Comparison of ENCODE assay signal across 10 cellular contexts in genomic region chr5:9207820-9208418, GRCh38.
DNase-seq lines count a peak whose midpoint lies in the region; ATAC-seq and TF ChIP-seq lines count a peak whose summit lies in the region.
"Had no signal": no experiment of that assay in that cellular context is flagged by ENCODE, and none has a peak within 500 bp of the region (broad histone marks: within the 10 kb centered on the region; RNA-seq: fewer than 3 reads in every experiment).

No MANE protein-coding gene starts in this region.

- H3K9ac ChIP-seq in OCI-LY3 (ENCODE audit: low read length) (no peak overlapping the region), neural progenitor cell (no peak overlapping the region)

- H3K36me3 Mint-ChIP-seq in endothelial cell (ENCODE audit: low read depth, unreplicated experiment) (no peaks in the 10 kb centered on the region), neural progenitor cell (peaks cover 12% of the 10 kb centered on the region), T-cell (no peaks in the 10 kb centered on the region)

- H3K4me1 ChIP-seq in BE2C (no peaks in the 10 kb centered on the region), OCI-LY3 (ENCODE audit: low read length) (no peaks in the 10 kb centered on the region), neural progenitor cell (no peaks in the 10 kb centered on the region)
- H3K4me1 ChIP-seq: HAP-1 had no signal

- TF ChIP-seq CTCF in BE2C (IDR thresholded peaks at IDR 0.05; ENCODE audit: low read depth, low read length) (peak; percentile 43), OCI-LY3 (IDR thresholded peaks at IDR 0.05; ENCODE audit: low read depth, low read length) (peak; percentile 54), endothelial cell (IDR thresholded peaks at IDR 0.05; ENCODE audit: unreplicated experiment) (peak; percentile 49), neural progenitor cell (IDR thresholded peaks at IDR 0.05) (peak; percentile 73)

- H4K20me1 ChIP-seq in OCI-LY3 (ENCODE audit: insufficient read depth, low read length), result no peaks in the 10 kb centered on the region
- no peaks in the 10 kb centered on the region for H4K20me1 ChIP-seq in neural progenitor cell (ENCODE audit: low read depth)

- no peak overlapping the region for H2AFZ ChIP-seq in OCI-LY3 (ENCODE audit: low read depth, low read length)
- H2AFZ ChIP-seq in neural progenitor cell (replicated peaks), result no peak overlapping the region

- DNase-seq in BE2C (no peak), HuH-7 (ENCODE audit: low spot score) (peak; percentile 10), endothelial cell (ENCODE audit: low spot score) (no peak), neural progenitor cell (ENCODE audit: low spot score) (peak; percentile 66), T-cell (no peak)
- DNase-seq in stimulated activated naive CD8-positive, alpha-beta T cell treated with anti-CD3 and anti-CD28 coated beads, Interleukin-15, Interleukin-2, amounts not matched to agents 100 U/mL and 50 U/mL, for 24 hours, result no peak

- H3K9me3 Mint-ChIP-seq in endothelial cell (ENCODE audit: unreplicated experiment), result no peaks in the 10 kb centered on the region
- H3K9me3 Mint-ChIP-seq in neural progenitor cell, result peaks cover 19% of the 10 kb centered on the region
- peaks cover 0 to 4% (median 2%) of the 10 kb centered on the region in 3 donors for H3K9me3 Mint-ChIP-seq in T-cell

- ATAC-seq in GM19395 (IDR thresholded peaks at IDR 0.05; ENCODE audit: unreplicated experiment), result peak; percentile 77
- ATAC-seq in T-cell (replicated peaks in 1 of 4), result no peak
- ATAC-seq in stimulated activated naive CD8-positive, alpha-beta T cell treated with anti-CD3 and anti-CD28 coated beads, Interleukin-15, Interleukin-2, amounts not matched to agents 100 U/mL and 50 U/mL, for 24 hours, result no peak

- H3K4me2 ChIP-seq in OCI-LY3 (ENCODE audit: low read length), result no peak overlapping the region
- no peak overlapping the region for H3K4me2 ChIP-seq in neural progenitor cell

- no peak overlapping the region for H3K4me3 Mint-ChIP-seq in endothelial cell (ENCODE audit: unreplicated experiment)
- H3K4me3 Mint-ChIP-seq in neural progenitor cell, result no peak overlapping the region
- H3K4me3 Mint-ChIP-seq in T-cell, result no peak overlapping the region

- H3K79me2 ChIP-seq in OCI-LY3 (ENCODE audit: low read length) (no peaks in the 10 kb centered on the region), neural progenitor cell (ENCODE audit: low read depth) (no peaks in the 10 kb centered on the region)

- no peak overlapping the region for H3K27ac Mint-ChIP-seq in endothelial cell (ENCODE audit: unreplicated experiment)
- H3K27ac Mint-ChIP-seq in neural progenitor cell, result no peak overlapping the region
- H3K27ac Mint-ChIP-seq in T-cell, result no peak overlapping the region

- H3K36me3 ChIP-seq in BE2C (no peaks in the 10 kb centered on the region), OCI-LY3 (replicated peaks; ENCODE audit: low read depth, low read length) (no peaks in the 10 kb centered on the region), neural progenitor cell (no peaks in the 10 kb centered on the region)
- H3K36me3 ChIP-seq: HAP-1 had no signal

- peaks cover 3% of the 10 kb centered on the region for H3K4me1 Mint-ChIP-seq in endothelial cell (ENCODE audit: unreplicated experiment)
- peaks cover 2% of the 10 kb centered on the region for H3K4me1 Mint-ChIP-seq in neural progenitor cell
- H3K4me1 Mint-ChIP-seq in T-cell, result no peaks in the 10 kb centered on the region

- H3K4me3 ChIP-seq in BE2C (ENCODE audit: low read depth, low read length) (no peak overlapping the region), OCI-LY3 (ENCODE audit: low read length) (no peak overlapping the region), neural progenitor cell (no peak overlapping the region)
- H3K4me3 ChIP-seq: HAP-1 had no signal

- H3F3A ChIP-seq in neural progenitor cell (ENCODE audit: low read depth), result no peaks in the 10 kb centered on the region

- POLR2A ChIA-PET in T-cell (lab: Charles Lee), result no interaction called here

- H3K27me3 Mint-ChIP-seq in endothelial cell (ENCODE audit: unreplicated experiment) (no peaks in the 10 kb centered on the region), neural progenitor cell (ENCODE audit: insufficient read depth, low read depth) (no peaks in the 10 kb centered on the region), T-cell (no peaks in the 10 kb centered on the region)

- CTCF ChIA-PET in T-cell (lab: Charles Lee), result no interaction called here

- no peaks in the 10 kb centered on the region for H3K27me3 ChIP-seq in BE2C
- H3K27me3 ChIP-seq in OCI-LY3 (ENCODE audit: low read depth, low read length), result peaks cover 9% of the 10 kb centered on the region; the same call in 1 of the 2 replicates
- H3K27me3 ChIP-seq in neural progenitor cell, result peaks cover 14% of the 10 kb centered on the region

- H3K9me3 ChIP-seq in BE2C (no peaks in the 10 kb centered on the region), OCI-LY3 (ENCODE audit: insufficient read depth, low read length) (no peaks in the 10 kb centered on the region), neural progenitor cell (ENCODE audit: low read depth) (no peaks in the 10 kb centered on the region)
- H3K9me3 ChIP-seq: HAP-1 had no signal

- H3K27ac ChIP-seq in OCI-LY3 (ENCODE audit: low read length) (no peak overlapping the region), neural progenitor cell (no peak overlapping the region)
- H3K27ac ChIP-seq: epithelial cell of prostate had no signal

Comparison
In these comparisons a context has a peak if more than half of its experiments do, and no peak if none do; other contexts are left out.
1. DNase-seq: peak in HuH-7 (single experiment) and neural progenitor cell (single experiment); none in BE2C (single experiment), endothelial cell (single experiment), T-cell (0 of 34) and stimulated activated naive CD8-positive, alpha-beta T cell treated with anti-CD3 and anti-CD28 coated beads, Interleukin-15, Interleukin-2, amounts not matched to agents 100 U/mL and 50 U/mL, for 24 hours (single experiment).
2. Peak in every context shown above with its lines, with median percentiles within 50 percentile points of each other: CTCF ChIP-seq.